In the genomic region with DNA sequence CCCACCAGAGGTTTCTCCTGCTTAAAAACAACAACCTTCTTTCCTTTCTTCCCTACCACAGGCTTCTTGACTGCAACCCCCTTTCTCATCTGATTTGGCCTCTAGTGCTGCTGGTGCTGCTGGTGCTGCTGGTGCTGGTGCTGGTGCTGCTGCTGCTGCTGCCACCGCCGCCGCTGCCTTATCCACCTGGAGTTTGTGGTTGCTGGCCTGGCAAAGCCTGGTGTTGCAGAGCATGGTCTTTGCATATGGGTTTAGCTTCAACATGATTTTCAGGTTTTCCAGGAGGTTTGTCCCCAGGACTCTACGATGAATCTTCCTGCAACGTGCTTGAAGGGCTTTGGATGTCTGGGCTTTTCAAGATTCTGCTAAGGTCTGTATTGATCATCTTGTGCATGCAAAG, we compare ENCODE assay signal across 21 cellular contexts.
"Had no signal": no experiment of that assay in that cellular context is flagged by ENCODE, and none has a peak within 500 bp of the region (broad histone marks: within the 10 kb centered on the region; RNA-seq: fewer than 3 reads in every experiment).

No MANE protein-coding gene starts in this region.

- H3K27me3 ChIP-seq: dorsolateral prefrontal cortex, hepatocyte, pancreas, transverse colon had no signal

- H3K27ac Mint-ChIP-seq: progenitor cell of endocrine pancreas; stimulated activated effector memory CD8-positive, alpha-beta T cell treated with anti-CD3 and anti-CD28 coated beads, Interleukin-12 subunit alpha, Interleukin-12 subunit beta, amount 100 ng/mL, for 72 hours; stimulated activated naive CD8-positive, alpha-beta T cell treated with anti-CD3 and anti-CD28 coated beads, Interleukin-15, amount 100 ng/mL, for 72 hours had no signal

- H3K9me3 ChIP-seq: pancreas, thoracic aorta, transverse colon had no signal

- H3K9me3 Mint-ChIP-seq: stimulated activated effector memory CD8-positive, alpha-beta T cell treated with anti-CD3 and anti-CD28 coated beads, Interleukin-12 subunit alpha, Interleukin-12 subunit beta, amount 100 ng/mL, for 72 hours had no signal

- H3K27ac ChIP-seq: dorsolateral prefrontal cortex, hepatocyte, pancreas, thoracic aorta, transverse colon had no signal

- H3K4me3 ChIP-seq: dorsolateral prefrontal cortex, hepatocyte, lung, pancreas, thoracic aorta, transverse colon had no signal

- H3K4me1 ChIP-seq: pancreas had no signal

- H2AFZ ChIP-seq: hepatocyte had no signal

- H3K4me2 ChIP-seq: hepatocyte had no signal

- H3K36me3 ChIP-seq: pancreas had no signal

- H3K27me3 Mint-ChIP-seq: naive thymus-derived CD4-positive, alpha-beta T cell; progenitor cell of endocrine pancreas; stimulated activated naive CD8-positive, alpha-beta T cell treated with anti-CD3 and anti-CD28 coated beads, Interleukin-15, amount 100 ng/mL, for 72 hours had no signal

- ATAC-seq: left colon; left ventricle myocardium superior; naive thymus-derived CD4-positive, alpha-beta T cell; pancreas; right cardiac atrium; stimulated activated effector memory CD8-positive, alpha-beta T cell treated with anti-CD3 and anti-CD28 coated beads, Interleukin-12 subunit alpha, Interleukin-12 subunit beta, amount 100 ng/mL, for 72 hours; stimulated activated naive CD8-positive, alpha-beta T cell treated with anti-CD3 and anti-CD28 coated beads, Interleukin-15, amount 100 ng/mL, for 72 hours had no signal

- H3K4me3 Mint-ChIP-seq: naive thymus-derived CD4-positive, alpha-beta T cell; stimulated activated effector memory CD8-positive, alpha-beta T cell treated with anti-CD3 and anti-CD28 coated beads, Interleukin-12 subunit alpha, Interleukin-12 subunit beta, amount 100 ng/mL, for 72 hours; stimulated activated naive CD8-positive, alpha-beta T cell treated with anti-CD3 and anti-CD28 coated beads, Interleukin-15, amount 100 ng/mL, for 72 hours had no signal

- DNase-seq: cortex of kidney; dorsolateral prefrontal cortex; effector CD8-positive, alpha-beta T cell; foreskin melanocyte; head of caudate nucleus; left colon; left ventricle myocardium superior; mesendoderm; naive thymus-derived CD4-positive, alpha-beta T cell; nucleus accumbens; pancreas; right cardiac atrium; stimulated activated CD4-positive, alpha-beta T cell treated with anti-CD3 and anti-CD28 coated beads, Interleukin-4, amount 100 ng/mL, for 1 hour; stimulated activated CD8-positive, alpha-beta memory T cell treated with anti-CD3 and anti-CD28 coated beads, Interleukin-4, amount 100 ng/mL, for 48 hours; stimulated activated naive CD8-positive, alpha-beta T cell treated with anti-CD3 and anti-CD28 coated beads, Interleukin-15, amount 100 ng/mL, for 72 hours; transverse colon had no signal
